15 cellular contexts compared by ENCODE assay signal in genomic region chr6:161435426-161436065, GRCh38.
DNase-seq lines count a peak whose midpoint lies in the region; TF ChIP-seq lines count a peak whose summit lies in the region.
"Had no signal": no experiment of that assay in that cellular context is flagged by ENCODE, and none has a peak within 500 bp of the region (broad histone marks: within the 10 kb centered on the region; RNA-seq: fewer than 3 reads in every experiment).

No MANE protein-coding gene starts in this region.

- H3K56ac ChIP-seq in mesendoderm (ENCODE audit: low read length) = no peak overlapping the region

- in situ Hi-C loops in brain microvascular endothelial cell (cut with HindIII; ENCODE audit: low pct_ligation_motif_present, low sequenced_read_pairs) = no loop called here

- H3K27ac ChIP-seq in brain microvascular endothelial cell (peak overlapping the region; percentile 83), mesendoderm (ENCODE audit: low read depth, low read length) (no peak overlapping the region), spleen (no peak overlapping the region), dorsolateral prefrontal cortex (peak overlapping the region in 14 of 59 donors; percentile 4 to 71 (median 27))
- H3K27ac ChIP-seq: C4-2B, PC-9 had no signal

- H2BK120ac ChIP-seq in mesendoderm (ENCODE audit: low read depth, low read length) = no peak overlapping the region

- H3K79me2 ChIP-seq in mesendoderm (ENCODE audit: control insufficient read depth, insufficient read depth, low read length) = no peaks in the 10 kb centered on the region

- peak overlapping the region; percentile 51 for H3K18ac ChIP-seq in mesendoderm (ENCODE audit: low read length)

- H4K8ac ChIP-seq in mesendoderm (ENCODE audit: low read depth, low read length) = no peak overlapping the region

- no peak overlapping the region for H3K9ac ChIP-seq in mesendoderm (ENCODE audit: low read length)

- TF ChIP-seq POLR2A in spleen (IDR thresholded peaks at IDR 0.05) = no peak

- no peaks in the 10 kb centered on the region for H3K79me1 ChIP-seq in mesendoderm (ENCODE audit: low read length)

- H3K4ac ChIP-seq in mesendoderm (ENCODE audit: low read depth, low read length) = no peak overlapping the region

- H3K36me3 ChIP-seq in brain microvascular endothelial cell (replicated peaks) (no peaks in the 10 kb centered on the region), mesendoderm (ENCODE audit: control insufficient read depth, insufficient read depth, low read length) (no peaks in the 10 kb centered on the region), spleen (no peaks in the 10 kb centered on the region)

- H4K5ac ChIP-seq in mesendoderm (ENCODE audit: low read length) = no peak overlapping the region

- intact Hi-C loops in spleen (cut with DNase I; ENCODE audit: low total_unique reads) = no loop called here
- intact Hi-C loops in dorsolateral prefrontal cortex (cut with DNase I) = no loop called here

- no peak overlapping the region for H2BK5ac ChIP-seq in mesendoderm (ENCODE audit: low read length)

- TF ChIP-seq CTCF in brain microvascular endothelial cell (IDR thresholded peaks at IDR 0.05; ENCODE audit: low read depth, low read length, missing control alignments) = no peak
- no peak for TF ChIP-seq CTCF in spleen (IDR thresholded peaks at IDR 0.05 in 8 of 11, conservative IDR thresholded peaks at IDR 0.05 in 3 of 11)
- TF ChIP-seq CTCF in dorsolateral prefrontal cortex (IDR thresholded peaks at IDR 0.05 in 54 of 56, conservative IDR thresholded peaks at IDR 0.05 in 2 of 56; ENCODE audit: low read depth in 1 of 56, partially characterized antibody in 56 of 56) = no peak

- no peak overlapping the region for H3K4me2 ChIP-seq in mesendoderm (ENCODE audit: low read length)
- H3K4me2 ChIP-seq: PC-9 had no signal

- no peaks in the 10 kb centered on the region for H3K27me3 ChIP-seq in brain microvascular endothelial cell (replicated peaks)
- no peaks in the 10 kb centered on the region for H3K27me3 ChIP-seq in mesendoderm (ENCODE audit: insufficient read depth, low read length, poor library complexity)
- no peaks in the 10 kb centered on the region for H3K27me3 ChIP-seq in spleen (replicated peaks in 1 of 7)
- H3K27me3 ChIP-seq in dorsolateral prefrontal cortex = no peaks in the 10 kb centered on the region

- no peaks in the 10 kb centered on the region for H3K4me1 ChIP-seq in mesendoderm (ENCODE audit: control insufficient read depth, low read depth, low read length)
- peaks cover 0 to 10% (median 0%) of the 10 kb centered on the region in 6 donors for H3K4me1 ChIP-seq in spleen

- H3K23ac ChIP-seq in mesendoderm (ENCODE audit: low read length) = no peak overlapping the region

- no peak overlapping the region for H2AK5ac ChIP-seq in mesendoderm (ENCODE audit: low read length)

- H3K4me3 ChIP-seq in brain microvascular endothelial cell (ENCODE audit: low read depth, low read length) (no peak overlapping the region), mesendoderm (ENCODE audit: low read length) (no peak overlapping the region), spleen (no peak overlapping the region), dorsolateral prefrontal cortex (peak overlapping the region in 8 of 59 donors; percentile 11 to 53 (median 36))
- H3K4me3 ChIP-seq: PC-9 had no signal

- DNase-seq in HK-2 (ENCODE audit: unreplicated experiment) (peak; percentile 22), brain microvascular endothelial cell (peak; percentile 32), mesendoderm (no peak), spleen (peak; percentile 7), SIG-M5 treated with dmso at 0.1 percent for 504 hours (lab: John Stamatoyannopoulos, UW; ENCODE audit: unreplicated experiment) (no peak), dorsolateral prefrontal cortex (no peak), ecto neural progenitor cell (ENCODE audit: low spot score) (no peak)
- DNase-seq in activated CD8-positive, alpha-beta memory T cell treated with anti-CD3 and anti-CD28 coated beads, Interleukin-2, amount 50 U/mL, for 4 hours = no peak
- DNase-seq: activated CD4-positive, alpha-beta T cell treated with anti-CD3 and anti-CD28 coated beads, Interleukin-2, amount 50 U/mL, for 48 hours; activated gamma-delta T cell treated with Interleukin-2 at 50 U/mL for 16 hours; NCI-H446; stimulated activated CD4-positive, alpha-beta T cell treated with anti-CD3 and anti-CD28 coated beads, Interleukin-4, amount 100 ng/mL, for 1 hour; stimulated activated naive B cell treated with anti-CD40 and anti-IgM and Interleukin-4, amounts not matched to agents 10 μg/mL and 1 μg/mL and 100 μg/mL, for 72 hours had no signal

- no CpG with 5 or more reads among the region's 4 CpGs for WGBS in mesendoderm (ENCODE audit: extremely low coverage, insufficient coverage, low lambda C conversion rate)
- 47 to 59% (median 58%) methylated on average over 4 of the region's 4 CpGs for WGBS in spleen, 5 donors

- H3K9me3 ChIP-seq in spleen = no peaks in the 10 kb centered on the region

- no peak overlapping the region for H2BK15ac ChIP-seq in mesendoderm (replicated peaks; ENCODE audit: low read depth)

Comparison
In these comparisons a context has a peak if more than half of its experiments do, and no peak if none do; other contexts are left out.
1. DNase-seq: peak in HK-2 (single experiment), brain microvascular endothelial cell (single experiment) and spleen (single experiment); none in mesendoderm (single experiment), activated CD8-positive, alpha-beta memory T cell treated with anti-CD3 and anti-CD28 coated beads, Interleukin-2, amount 50 U/mL, for 4 hours (single experiment), SIG-M5 treated with dmso at 0.1 percent for 504 hours (single experiment), dorsolateral prefrontal cortex (0 of 10) and ecto neural progenitor cell (single experiment).